ENCODE assay signal across 18 cellular contexts in genomic region chr2:83782122-83782521, GRCh38.
"Had no signal": no experiment of that assay in that cellular context is flagged by ENCODE, and none has a peak within 500 bp of the region (broad histone marks: within the 10 kb centered on the region; RNA-seq: fewer than 3 reads in every experiment).

No MANE protein-coding gene starts in this region.

- H3K4me3 Mint-ChIP-seq: immature natural killer cell; naive thymus-derived CD4-positive, alpha-beta T cell had no signal

- H3K4me1 Mint-ChIP-seq: immature natural killer cell; naive thymus-derived CD4-positive, alpha-beta T cell had no signal

- H3K27ac ChIP-seq: brain microvascular endothelial cell had no signal

- H3K36me3 Mint-ChIP-seq: activated naive CD4-positive, alpha-beta T cell treated with anti-CD3 and anti-CD28 coated beads, Interleukin-2, amount 50 U/mL, for 72 hours; immature natural killer cell; naive thymus-derived CD4-positive, alpha-beta T cell had no signal

- H3K27me3 ChIP-seq: brain microvascular endothelial cell had no signal

- H3K4me3 ChIP-seq: lung had no signal

- H3K36me3 ChIP-seq: brain microvascular endothelial cell had no signal

- H3K27ac Mint-ChIP-seq: activated naive CD4-positive, alpha-beta T cell treated with anti-CD3 and anti-CD28 coated beads, Interleukin-2, amount 50 U/mL, for 72 hours; activated T-helper 2 cell treated with anti-CD3 and anti-CD28 coated beads, Interferon-gamma antibody, Interleukin-2, Interleukin-4, amounts not matched to agents 10 μg/mL and 5 μg/mL and 100 μg/mL, durations not matched to agents 14 hours and 24 hours and 36 hours; immature natural killer cell; naive thymus-derived CD4-positive, alpha-beta T cell had no signal

- DNase-seq: activated CD4-positive, alpha-beta T cell treated with anti-CD3 and anti-CD28 coated beads, Interleukin-2, amount 50 U/mL, for 1 hour; activated CD4-positive, CD25-positive, alpha-beta regulatory T cell; amniotic stem cell; brain microvascular endothelial cell; cerebellar nuclear complex; dermis blood vessel endothelial cell; immature natural killer cell; left colon; naive thymus-derived CD4-positive, alpha-beta T cell; right cardiac atrium; stimulated activated CD4-positive, alpha-beta T cell treated with anti-CD3 and anti-CD28 coated beads, Interleukin-2, amount 100 ng/mL, for 24 hours; stimulated activated naive CD4-positive, alpha-beta T cell; substantia nigra; T1000; trophoblast cell had no signal
